Comparison of ENCODE assay signal across 8 cellular contexts in genomic region chr14:106421431-106422033, GRCh38.
DNase-seq lines count a peak whose midpoint lies in the region; ATAC-seq and TF ChIP-seq lines count a peak whose summit lies in the region.
"Not testable (repeated sequence)": the region's sequence is repeated elsewhere in the genome, so short reads cannot be mapped to it uniquely, and the experiment has no call there.

No MANE protein-coding gene starts in this region.

- H3K27ac Mint-ChIP-seq in CD4-positive, alpha-beta T cell: not testable (repeated sequence)

- H3K4me1 ChIP-seq in mucosa of descending colon (ENCODE audit: low read depth): not testable (repeated sequence)

- not testable (repeated sequence) for H3K27me3 ChIP-seq in CD4-positive, alpha-beta T cell (ENCODE audit: control insufficient read depth, insufficient read depth, low read length)

- not testable (repeated sequence) for H3K4me3 ChIP-seq in mucosa of descending colon

- POLR2A ChIA-PET in CD4-positive, alpha-beta T cell (lab: Charles Lee): not testable (repeated sequence)

- in situ Hi-C loops in SK-MEL-5 (cut with HindIII; ENCODE audit: low pct_unique_long_range_greater_than_20kb, low sequenced_read_pairs): not testable (repeated sequence)

- not testable (repeated sequence) for H3K4me3 Mint-ChIP-seq in CD4-positive, alpha-beta T cell

- not testable (repeated sequence) for H3K36me3 Mint-ChIP-seq in CD4-positive, alpha-beta T cell (ENCODE audit: low read depth)

- ATAC-seq in CD4-positive, alpha-beta T cell (ENCODE audit: poor library complexity): peak; percentile 74
- ATAC-seq in mucosa of descending colon: peak; percentile 52

- H3K4me1 Mint-ChIP-seq in CD4-positive, alpha-beta T cell (ENCODE audit: low read depth): peaks cover 15% of the 10 kb centered on the region

- H3K36me3 ChIP-seq in mucosa of descending colon (ENCODE audit: low read depth): not testable (repeated sequence)

- peak in 6 of 10 experiments; percentile 55 to 80 (median 75) for DNase-seq in CD4-positive, alpha-beta T cell
- not testable (repeated sequence) for DNase-seq in GM20000 (ENCODE audit: low spot score)
- DNase-seq in NCI-H146 treated with DMSO at 0.1 percent for 48 hours (lab: John Stamatoyannopoulos, UW; ENCODE audit: unreplicated experiment) (peak; percentile 71), SK-MEL-5 (ENCODE audit: low read depth, low spot score) (peak; percentile 38), mucosa of descending colon (peak in 2 of 3 donors; percentile 32 to 67)
- peak; percentile 58 to 74 (median 59) for DNase-seq in activated CD8-positive, alpha-beta memory T cell treated with anti-CD3 and anti-CD28 coated beads for 48 hours (ENCODE audit: low read depth in 2 of 3, low spot score in 2 of 3)
- DNase-seq in central memory CD4-positive, alpha-beta T cell: peak; percentile 65
- peak; percentile 52 to 62 for DNase-seq in stimulated activated CD8-positive, alpha-beta memory T cell treated with anti-CD3 and anti-CD28 coated beads, Interleukin-2, amount 100 ng/mL, for 1 hour (ENCODE audit: low read depth in 2 of 2)

- not testable (repeated sequence) for H3K9me3 ChIP-seq in CD4-positive, alpha-beta T cell (ENCODE audit: control insufficient read depth, low read length); mucosa of descending colon

- H3K27me3 Mint-ChIP-seq in CD4-positive, alpha-beta T cell: peaks cover 28% of the 10 kb centered on the region

- CTCF ChIA-PET in CD4-positive, alpha-beta T cell (lab: Charles Lee): interaction anchor here (1.1 to 1.9 kb wide), 7 partner anchors 11 to 164 kb away, joined by 3 to 7 read pairs (median 5); no protein-coding TSS in a partner anchor

- not testable (repeated sequence) for H3K27ac ChIP-seq in CD4-positive, alpha-beta T cell (ENCODE audit: low read depth, low read length)

- not testable (repeated sequence) for H3K9me3 Mint-ChIP-seq in CD4-positive, alpha-beta T cell

- intact Hi-C loops in CD4-positive, alpha-beta T cell (cut with DNase I, micrococcal nuclease); mucosa of descending colon (cut with DNase I, micrococcal nuclease): not testable (repeated sequence)

- TF ChIP-seq CTCF in CD4-positive, alpha-beta T cell (IDR thresholded peaks at IDR 0.05): peak; percentile 63
- TF ChIP-seq CTCF in GM20000 (IDR thresholded peaks at IDR 0.05; ENCODE audit: extremely low read depth, missing control alignments) (peak; percentile 94), mucosa of descending colon (IDR thresholded peaks at IDR 0.05) (peak; percentile 74)
